8 cellular contexts compared by ENCODE assay signal in genomic region chr4:81844717-81845116, GRCh38.
DNase-seq lines count a peak whose midpoint lies in the region; ATAC-seq and TF ChIP-seq lines count a peak whose summit lies in the region.

No MANE protein-coding gene starts in this region.

- DNase-seq in AG09319 (ENCODE audit: extremely low read depth, low read depth), result peak; percentile 24
- peak; percentile 58 for DNase-seq in NCI-H2227 treated with DMSO at 0.1 percent for 48 hours (lab: John Stamatoyannopoulos, UW)
- peak; percentile 83 for DNase-seq in choroid plexus epithelial cell (ENCODE audit: low read depth)
- DNase-seq in left kidney (ENCODE audit: low read depth, low spot score), result peak; percentile 91
- peak; percentile 62 to 74 for DNase-seq in stimulated activated CD4-positive, alpha-beta T cell treated with anti-CD3 and anti-CD28 coated beads, Interleukin-4, amount 100 ng/mL, for 4 hours

- ATAC-seq in GM18873 (IDR thresholded peaks at IDR 0.05; ENCODE audit: low FRiP score, unreplicated experiment), result peak; percentile 76
- peak; percentile 85 for ATAC-seq in HG03354 (IDR thresholded peaks at IDR 0.05; ENCODE audit: poor library complexity, severe bottlenecking, unreplicated experiment)
- ATAC-seq in activated CD4-positive, CD25-positive, alpha-beta regulatory T cell treated with anti-CD3 and anti-CD28 coated beads, Interleukin-2, amount 50 U/mL, for 24 hours, result peak; percentile 80 to 91

- H3K4me3 ChIP-seq in choroid plexus epithelial cell (ENCODE audit: low read depth, low read length), result no peak overlapping the region

- TF ChIP-seq CTCF in AG09319 (IDR thresholded peaks at IDR 0.05; ENCODE audit: low read depth, low read length) (peak; percentile 62), choroid plexus epithelial cell (conservative IDR thresholded peaks at IDR 0.05; ENCODE audit: low read depth, low read length) (peak; percentile 72)

Comparison
In these comparisons a context has a peak if more than half of its experiments do, and no peak if none do; other contexts are left out.
1. DNase-seq: peak in every context shown above with its lines; median percentile 91 in left kidney; 83 in choroid plexus epithelial cell; 68 in stimulated activated CD4-positive, alpha-beta T cell treated with anti-CD3 and anti-CD28 coated beads, Interleukin-4, amount 100 ng/mL, for 4 hours; 58 in NCI-H2227 treated with DMSO at 0.1 percent for 48 hours; 24 in AG09319.